ENCODE assay signal across 18 cellular contexts in genomic region chr2:120771111-120771555, GRCh38. TPM values are rescaled to one million over a fixed set of nuclear protein-coding genes. Genes with fewer than 3 reads are reported as not detected.
DNase-seq lines count a peak whose midpoint lies in the region; ATAC-seq and TF ChIP-seq lines count a peak whose summit lies in the region.
"Had no signal": no experiment of that assay in that cellular context is flagged by ENCODE, and none has a peak within 500 bp of the region (broad histone marks: within the 10 kb centered on the region; RNA-seq: fewer than 3 reads in every experiment).

No MANE protein-coding gene starts in this region.

- H3K27ac Mint-ChIP-seq in activated naive CD4-positive, alpha-beta T cell treated with anti-CD3 and anti-CD28 coated beads, Interleukin-2, amount 10 ng/mL, durations not matched to agents 7 days and 5 days: no peak overlapping the region
- peak overlapping the region; percentile 27 for H3K27ac Mint-ChIP-seq in neural crest cell (ENCODE audit: unreplicated experiment)
- H3K27ac Mint-ChIP-seq: activated B cell treated with CpG ODN at 0.5 μM for 24 hours; activated CD8-positive, alpha-beta memory T cell treated with anti-CD3 and anti-CD28 coated beads, Interleukin-2, amount 10 ng/mL, durations not matched to agents 7 days and 5 days; progenitor cell of endocrine pancreas had no signal

- intact Hi-C loops in aorta (cut with DNase I): no loop called here

- CTCF ChIA-PET in activated naive CD4-positive, alpha-beta T cell treated with anti-CD3 and anti-CD28 coated beads, Interleukin-2, amount 10 ng/mL, durations not matched to agents 7 days and 5 days (lab: Charles Lee): no interaction called here

- WGBS in gastroesophageal sphincter (ENCODE audit: low coverage in 1 of 2), 2 donors: 55 to 61% methylated on average over 5 of the region's 12 CpGs
- WGBS in aorta, 2 donors: 26 to 38% methylated on average over 12 of the region's 12 CpGs

- H3K4me3 ChIP-seq in gastroesophageal sphincter (no peak overlapping the region), aorta (ENCODE audit: low read length in 2 of 2) (no peak overlapping the region)
- H3K4me3 ChIP-seq: K562 had no signal

- H3K36me3 ChIP-seq in gastroesophageal sphincter (no peaks in the 10 kb centered on the region), aorta (ENCODE audit: control insufficient read depth in 1 of 2, insufficient read depth in 2 of 2, low read length in 1 of 2) (no peaks in the 10 kb centered on the region)

- H3K27me3 ChIP-seq in gastroesophageal sphincter (no peaks in the 10 kb centered on the region), aorta (ENCODE audit: control insufficient read depth in 1 of 2, insufficient read depth in 2 of 2, low read length in 1 of 2) (no peaks in the 10 kb centered on the region), foreskin keratinocyte (no peaks in the 10 kb centered on the region)

- DNase-seq in activated naive CD4-positive, alpha-beta T cell treated with anti-CD3 and anti-CD28 coated beads, Interleukin-2, amount 50 U/mL, for 16 hours: peak; percentile 4
- no peak for DNase-seq in activated naive CD4-positive, alpha-beta T cell treated with anti-CD3 and anti-CD28 coated beads, Interleukin-2, amount 10 ng/mL, durations not matched to agents 7 days and 5 days
- DNase-seq in neural crest cell (ENCODE audit: low read depth, low spot score) (no peak), aorta (peak; percentile 47 to 78), GM20000 (ENCODE audit: low spot score) (no peak), foreskin keratinocyte (no peak)
- DNase-seq: activated B cell treated with CpG ODN at 0.5 μM for 24 hours; activated CD8-positive, alpha-beta memory T cell treated with anti-CD3 and anti-CD28 coated beads, Interleukin-2, amount 10 ng/mL, durations not matched to agents 7 days and 5 days; activated naive CD4-positive, alpha-beta T cell; COR-L47; H9; NCI-H1105 treated with DMSO at 0.1 percent for 48 hours; stimulated activated CD4-positive, alpha-beta T cell treated with anti-CD3 and anti-CD28 coated beads, Interleukin-1b, Interleukin-23, amount 100 ng/mL, for 48 hours; SW 1271 had no signal

- no peaks in the 10 kb centered on the region for H3K4me1 Mint-ChIP-seq in activated naive CD4-positive, alpha-beta T cell treated with anti-CD3 and anti-CD28 coated beads, Interleukin-2, amount 10 ng/mL, durations not matched to agents 7 days and 5 days
- H3K4me1 Mint-ChIP-seq in neural crest cell: peaks cover 49% of the 10 kb centered on the region
- H3K4me1 Mint-ChIP-seq: activated B cell treated with CpG ODN at 0.5 μM for 24 hours; activated CD8-positive, alpha-beta memory T cell treated with anti-CD3 and anti-CD28 coated beads, Interleukin-2, amount 10 ng/mL, durations not matched to agents 7 days and 5 days had no signal

- peak overlapping the region in 3 of 4 donors; percentile 8 to 52 (median 43) for H3K27ac ChIP-seq in gastroesophageal sphincter
- no peak overlapping the region for H3K27ac ChIP-seq in aorta (ENCODE audit: low read depth in 1 of 2, low read length in 2 of 2)
- no peak overlapping the region for H3K27ac ChIP-seq in foreskin keratinocyte

- no peak for TF ChIP-seq POLR2A in gastroesophageal sphincter (IDR thresholded peaks at IDR 0.05)

- no peak for TF ChIP-seq EP300 in gastroesophageal sphincter (IDR thresholded peaks at IDR 0.05)

- ATAC-seq in gastroesophageal sphincter (no peak), aorta (ENCODE audit: low FRiP score) (peak; percentile 23), GM18511 (IDR thresholded peaks at IDR 0.05; ENCODE audit: unreplicated experiment) (no peak), foreskin keratinocyte (no peak)
- ATAC-seq: activated CD8-positive, alpha-beta memory T cell treated with anti-CD3 and anti-CD28 coated beads, Interleukin-2, amount 10 ng/mL, durations not matched to agents 7 days and 5 days; K562 had no signal

- no peaks in the 10 kb centered on the region for H3K9me3 Mint-ChIP-seq in activated naive CD4-positive, alpha-beta T cell treated with anti-CD3 and anti-CD28 coated beads, Interleukin-2, amount 10 ng/mL, durations not matched to agents 7 days and 5 days
- H3K9me3 Mint-ChIP-seq in neural crest cell: no peaks in the 10 kb centered on the region
- H3K9me3 Mint-ChIP-seq: activated B cell treated with CpG ODN at 0.5 μM for 24 hours, H9 had no signal

- H3K4me3 Mint-ChIP-seq in activated naive CD4-positive, alpha-beta T cell treated with anti-CD3 and anti-CD28 coated beads, Interleukin-2, amount 10 ng/mL, durations not matched to agents 7 days and 5 days: no peak overlapping the region
- no peak overlapping the region for H3K4me3 Mint-ChIP-seq in neural crest cell
- H3K4me3 Mint-ChIP-seq: activated B cell treated with CpG ODN at 0.5 μM for 24 hours; activated CD8-positive, alpha-beta memory T cell treated with anti-CD3 and anti-CD28 coated beads, Interleukin-2, amount 10 ng/mL, durations not matched to agents 7 days and 5 days; H9 had no signal

- H3K9me3 ChIP-seq in gastroesophageal sphincter (no peaks in the 10 kb centered on the region), aorta (ENCODE audit: control insufficient read depth, low read length) (no peaks in the 10 kb centered on the region)

- TF ChIP-seq CTCF in gastroesophageal sphincter (IDR thresholded peaks at IDR 0.05) (no peak), neural crest cell (conservative IDR thresholded peaks at IDR 0.05) (no peak), GM20000 (IDR thresholded peaks at IDR 0.05; ENCODE audit: extremely low read depth, missing control alignments) (no peak), foreskin keratinocyte (conservative IDR thresholded peaks at IDR 0.05) (no peak)

- H3K4me1 ChIP-seq in gastroesophageal sphincter (peaks cover 0 to 34% (median 7%) of the 10 kb centered on the region in 3 donors), aorta (ENCODE audit: control insufficient read depth in 1 of 2, insufficient read depth in 2 of 2, low read length in 2 of 2) (no peaks in the 10 kb centered on the region), foreskin keratinocyte (no peaks in the 10 kb centered on the region)

- no peaks in the 10 kb centered on the region for H3K36me3 Mint-ChIP-seq in activated naive CD4-positive, alpha-beta T cell treated with anti-CD3 and anti-CD28 coated beads, Interleukin-2, amount 10 ng/mL, durations not matched to agents 7 days and 5 days
- H3K36me3 Mint-ChIP-seq in neural crest cell (ENCODE audit: low read depth): no peaks in the 10 kb centered on the region
- H3K36me3 Mint-ChIP-seq: activated CD8-positive, alpha-beta memory T cell treated with anti-CD3 and anti-CD28 coated beads, Interleukin-2, amount 10 ng/mL, durations not matched to agents 7 days and 5 days had no signal

- no peaks in the 10 kb centered on the region for H3K27me3 Mint-ChIP-seq in activated naive CD4-positive, alpha-beta T cell treated with anti-CD3 and anti-CD28 coated beads, Interleukin-2, amount 10 ng/mL, durations not matched to agents 7 days and 5 days
- no peaks in the 10 kb centered on the region for H3K27me3 Mint-ChIP-seq in neural crest cell (ENCODE audit: low read depth)
- H3K27me3 Mint-ChIP-seq: activated B cell treated with CpG ODN at 0.5 μM for 24 hours; activated CD8-positive, alpha-beta memory T cell treated with anti-CD3 and anti-CD28 coated beads, Interleukin-2, amount 10 ng/mL, durations not matched to agents 7 days and 5 days had no signal

RNA-seq across cellular contexts. Expression of gene GLI2, which starts 35.5 kb away (rescaled TPM):
- total RNA-seq in gastroesophageal sphincter: 10 to 100 TPM in 2 of 4 donors, 1 to 10 TPM in 2; 6.3 to 22.3 (median 11.0) TPM
- 48.8 and 49.1 TPM in 2 replicates for total RNA-seq in neural crest cell
- total RNA-seq in aorta: 10 to 100 TPM in 1 of 2 donors, 1 to 10 TPM in 1; 9.0 to 18.5 TPM
- polyA plus RNA-seq in aorta: 1 to 10 TPM in 1 of 2 donors, under 1 TPM in 1; 0.88 to 1.9 TPM
- total RNA-seq in foreskin keratinocyte: 0.44 TPM in 1 of 2 replicates, not detected in the other
- polyA plus RNA-seq in foreskin keratinocyte: 0.18 TPM in 1 of 2 replicates, not detected in the other
- total RNA-seq: activated B cell treated with CpG ODN at 0.5 μM for 24 hours had no signal
- polyA plus RNA-seq: K562 had no signal

Comparison
In these comparisons a context has a peak if more than half of its experiments do, and no peak if none do; other contexts are left out.
1. DNase-seq: peak in activated naive CD4-positive, alpha-beta T cell treated with anti-CD3 and anti-CD28 coated beads, Interleukin-2, amount 50 U/mL, for 16 hours (single experiment) and aorta (2 of 2); none in activated naive CD4-positive, alpha-beta T cell treated with anti-CD3 and anti-CD28 coated beads, Interleukin-2, amount 10 ng/mL, durations not matched to agents 7 days and 5 days (single experiment), neural crest cell (single experiment), GM20000 (single experiment) and foreskin keratinocyte (0 of 2).
2. H3K27ac ChIP-seq: peak in gastroesophageal sphincter (3 of 4); none in aorta (0 of 2) and foreskin keratinocyte (single experiment).